In genomic region chr6:82057846-82058554, GRCh38 we compare ENCODE assay signal across 13 cellular contexts.
DNase-seq lines count a peak whose midpoint lies in the region; ATAC-seq and TF ChIP-seq lines count a peak whose summit lies in the region.
"Had no signal": no experiment of that assay in that cellular context is flagged by ENCODE, and none has a peak within 500 bp of the region (broad histone marks: within the 10 kb centered on the region; RNA-seq: fewer than 3 reads in every experiment).

No MANE protein-coding gene starts in this region.

- H3K27me3 Mint-ChIP-seq in WTC11 (ENCODE audit: low read depth): no peaks in the 10 kb centered on the region

- no peaks in the 10 kb centered on the region for H3K9me3 Mint-ChIP-seq in WTC11
- H3K9me3 Mint-ChIP-seq: activated T-helper 1 cell treated with anti-CD3 and anti-CD28 coated beads, Interleukin-12 subunit alpha, Interleukin-12 subunit beta, Interleukin-2, Interleukin-4 antibody, amounts not matched to agents 30 ng/mL and 10 ng/mL and 1 ng/mL, durations not matched to agents 14 hours and 24 hours and 36 hours had no signal

- POLR2A ChIA-PET in A673 (lab: Charles Lee; ENCODE audit: low non-redundant PET): no interaction called here
- POLR2A ChIA-PET in WTC11 (lab: Charles Lee): no interaction called here

- TF ChIP-seq POLR2A in heart left ventricle (IDR thresholded peaks at IDR 0.05): no peak

- no peak overlapping the region for H3K27ac ChIP-seq in A673 (ENCODE audit: low read depth, low read length, poor library complexity, severe bottlenecking)
- H3K27ac ChIP-seq in heart left ventricle: peak overlapping the region in 4 of 12 donors; percentile 6 to 48 (median 22)
- no peak overlapping the region for H3K27ac ChIP-seq in WERI-Rb-1
- H3K27ac ChIP-seq: BLaER1, stomach had no signal

- H3K36me3 Mint-ChIP-seq in WTC11: no peaks in the 10 kb centered on the region

- H3K27ac Mint-ChIP-seq in WTC11: no peak overlapping the region
- H3K27ac Mint-ChIP-seq: activated T-helper 1 cell treated with anti-CD3 and anti-CD28 coated beads, Interleukin-12 subunit alpha, Interleukin-12 subunit beta, Interleukin-2, Interleukin-4 antibody, amounts not matched to agents 30 ng/mL and 10 ng/mL and 1 ng/mL, durations not matched to agents 14 hours and 24 hours and 36 hours had no signal

- DNase-seq in A673 (ENCODE audit: low spot score) (peak; percentile 70), LHCN-M2 (ENCODE audit: low read depth) (peak; percentile 75), WTC11 (ENCODE audit: low spot score) (no peak), heart left ventricle (peak in 1 of 5 donors; percentile 22), WERI-Rb-1 (no peak)
- DNase-seq in stimulated activated naive CD4-positive, alpha-beta T cell treated with Interleukin-2 at 50 U/mL for 16 hours (lab: John Stamatoyannopoulos, UW): no peak
- DNase-seq: effector CD4-positive, alpha-beta T cell; stomach had no signal

- H3K36me3 ChIP-seq in A673 (ENCODE audit: insufficient read depth, low read length, poor library complexity, severe bottlenecking) (no peaks in the 10 kb centered on the region), heart left ventricle (no peaks in the 10 kb centered on the region), WERI-Rb-1 (no peaks in the 10 kb centered on the region)
- H3K36me3 ChIP-seq: BLaER1, stomach had no signal

- TF ChIP-seq CTCF in A673 (conservative IDR thresholded peaks at IDR 0.05; ENCODE audit: low read depth, low read length) (no peak), WTC11 (IDR thresholded peaks at IDR 0.05) (no peak), heart left ventricle (IDR thresholded peaks at IDR 0.05) (no peak), WERI-Rb-1 (IDR thresholded peaks at IDR 0.05; ENCODE audit: low read depth, low read length) (no peak)

- H3K4me1 ChIP-seq in A673 (ENCODE audit: insufficient read depth, low read length, poor library complexity, severe bottlenecking) (peaks cover 18% of the 10 kb centered on the region), heart left ventricle (peaks cover 0 to 15% (median 5%) of the 10 kb centered on the region in 12 donors)
- H3K4me1 ChIP-seq: BLaER1, stomach had no signal

- H3K4me3 ChIP-seq in A673 (ENCODE audit: low read depth, low read length, poor library complexity, severe bottlenecking): no peak overlapping the region
- H3K4me3 ChIP-seq in heart left ventricle: no peak overlapping the region
- H3K4me3 ChIP-seq in WERI-Rb-1 (ENCODE audit: low read depth, low read length): no peak overlapping the region
- H3K4me3 ChIP-seq: BLaER1, stomach had no signal

- BruUV-seq in A673 (replicated peaks; lab: Mats Ljungman, UMichigan): no TSS peak

- no peaks in the 10 kb centered on the region for H3K9me3 ChIP-seq in A673 (ENCODE audit: low read depth, low read length, poor library complexity, severe bottlenecking)
- no peaks in the 10 kb centered on the region for H3K9me3 ChIP-seq in heart left ventricle
- no peaks in the 10 kb centered on the region for H3K9me3 ChIP-seq in WERI-Rb-1 (ENCODE audit: severe bottlenecking)
- H3K9me3 ChIP-seq: BLaER1, stomach had no signal

- CTCF ChIA-PET in A673 (lab: Charles Lee): no interaction called here
- CTCF ChIA-PET in WTC11 (lab: Charles Lee): no interaction called here

- no peak overlapping the region for H3K4me3 Mint-ChIP-seq in WTC11
- H3K4me3 Mint-ChIP-seq: activated T-helper 1 cell treated with anti-CD3 and anti-CD28 coated beads, Interleukin-12 subunit alpha, Interleukin-12 subunit beta, Interleukin-2, Interleukin-4 antibody, amounts not matched to agents 30 ng/mL and 10 ng/mL and 1 ng/mL, durations not matched to agents 14 hours and 24 hours and 36 hours had no signal

- ATAC-seq in WTC11: peak; percentile 41; the same call in 1 of the 2 replicates
- ATAC-seq in heart left ventricle: peak in 3 of 4 donors; percentile 45 to 65 (median 50)
- ATAC-seq in HG03135 (IDR thresholded peaks at IDR 0.05; ENCODE audit: unreplicated experiment): no peak
- ATAC-seq in HG02571 (IDR thresholded peaks at IDR 0.05; ENCODE audit: unreplicated experiment): no peak
- ATAC-seq: left lobe of liver had no signal

- 46 to 67% (median 52%) methylated on average over 5 of the region's 5 CpGs for WGBS in heart left ventricle, 4 donors

- intact Hi-C loops in A673 (cut with micrococcal nuclease; ENCODE audit: unreplicated experiment) (no loop called here), heart left ventricle (cut with DNase I) (loop anchor here in 1 of 10 donors (10.0 kb wide), 1 partner anchor 153 kb away; no protein-coding TSS in a partner anchor)

- no peaks in the 10 kb centered on the region for H3K4me1 Mint-ChIP-seq in WTC11

- H3K27me3 ChIP-seq in A673 (replicated peaks; ENCODE audit: insufficient read depth, low read depth, low read length, poor library complexity): no peaks in the 10 kb centered on the region
- no peaks in the 10 kb centered on the region for H3K27me3 ChIP-seq in heart left ventricle
- H3K27me3 ChIP-seq in WERI-Rb-1 (ENCODE audit: insufficient read depth, low read depth, severe bottlenecking): no peaks in the 10 kb centered on the region
- H3K27me3 ChIP-seq: BLaER1, stomach had no signal

TF ChIP-seq in WTC11, 78 proteins besides CTCF, POLR2A, EP300 and RAD21 (continues in another document):
- TF ChIP-seq, protein P1, sequence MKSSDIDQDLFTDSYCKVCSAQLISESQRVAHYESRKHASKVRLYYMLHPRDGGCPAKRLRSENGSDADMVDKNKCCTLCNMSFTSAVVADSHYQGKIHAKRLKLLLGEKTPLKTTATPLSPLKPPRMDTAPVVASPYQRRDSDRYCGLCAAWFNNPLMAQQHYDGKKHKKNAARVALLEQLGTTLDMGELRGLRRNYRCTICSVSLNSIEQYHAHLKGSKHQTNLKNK (CRISPR knock-in tag; IDR thresholded peaks at IDR 0.05): no peak
- TF ChIP-seq ATF6 (CRISPR knock-in tag; IDR thresholded peaks at IDR 0.05) (no peak), MAX (CRISPR knock-in tag; IDR thresholded peaks at IDR 0.05) (no peak), ZNF671 (CRISPR knock-in tag; IDR thresholded peaks at IDR 0.05) (no peak), CBFB (CRISPR knock-in tag; IDR thresholded peaks at IDR 0.05; ENCODE audit: low read depth) (no peak), GABPB1 (CRISPR knock-in tag; IDR thresholded peaks at IDR 0.05) (no peak)
- TF ChIP-seq, protein P2, sequence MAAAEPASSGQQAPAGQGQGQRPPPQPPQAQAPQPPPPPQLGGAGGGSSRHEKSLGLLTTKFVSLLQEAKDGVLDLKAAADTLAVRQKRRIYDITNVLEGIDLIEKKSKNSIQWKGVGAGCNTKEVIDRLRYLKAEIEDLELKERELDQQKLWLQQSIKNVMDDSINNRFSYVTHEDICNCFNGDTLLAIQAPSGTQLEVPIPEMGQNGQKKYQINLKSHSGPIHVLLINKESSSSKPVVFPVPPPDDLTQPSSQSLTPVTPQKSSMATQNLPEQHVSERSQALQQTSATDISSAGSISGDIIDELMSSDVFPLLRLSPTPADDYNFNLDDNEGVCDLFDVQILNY (CRISPR knock-in tag; IDR thresholded peaks at IDR 0.05): no peak
- TF ChIP-seq, protein P3, sequence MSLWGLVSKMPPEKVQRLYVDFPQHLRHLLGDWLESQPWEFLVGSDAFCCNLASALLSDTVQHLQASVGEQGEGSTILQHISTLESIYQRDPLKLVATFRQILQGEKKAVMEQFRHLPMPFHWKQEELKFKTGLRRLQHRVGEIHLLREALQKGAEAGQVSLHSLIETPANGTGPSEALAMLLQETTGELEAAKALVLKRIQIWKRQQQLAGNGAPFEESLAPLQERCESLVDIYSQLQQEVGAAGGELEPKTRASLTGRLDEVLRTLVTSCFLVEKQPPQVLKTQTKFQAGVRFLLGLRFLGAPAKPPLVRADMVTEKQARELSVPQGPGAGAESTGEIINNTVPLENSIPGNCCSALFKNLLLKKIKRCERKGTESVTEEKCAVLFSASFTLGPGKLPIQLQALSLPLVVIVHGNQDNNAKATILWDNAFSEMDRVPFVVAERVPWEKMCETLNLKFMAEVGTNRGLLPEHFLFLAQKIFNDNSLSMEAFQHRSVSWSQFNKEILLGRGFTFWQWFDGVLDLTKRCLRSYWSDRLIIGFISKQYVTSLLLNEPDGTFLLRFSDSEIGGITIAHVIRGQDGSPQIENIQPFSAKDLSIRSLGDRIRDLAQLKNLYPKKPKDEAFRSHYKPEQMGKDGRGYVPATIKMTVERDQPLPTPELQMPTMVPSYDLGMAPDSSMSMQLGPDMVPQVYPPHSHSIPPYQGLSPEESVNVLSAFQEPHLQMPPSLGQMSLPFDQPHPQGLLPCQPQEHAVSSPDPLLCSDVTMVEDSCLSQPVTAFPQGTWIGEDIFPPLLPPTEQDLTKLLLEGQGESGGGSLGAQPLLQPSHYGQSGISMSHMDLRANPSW (CRISPR knock-in tag; conservative IDR thresholded peaks at IDR 0.05; ENCODE audit: low read depth): no peak

Comparison
In these comparisons a context has a peak if more than half of its experiments do, and no peak if none do; other contexts are left out.
1. DNase-seq: peak in A673 (single experiment) and LHCN-M2 (single experiment); none in WTC11 (single experiment), WERI-Rb-1 (single experiment) and stimulated activated naive CD4-positive, alpha-beta T cell treated with Interleukin-2 at 50 U/mL for 16 hours (single experiment).
2. ATAC-seq: peak in WTC11 (single experiment) and heart left ventricle (3 of 4); none in HG03135 (single experiment) and HG02571 (single experiment).